In genomic region chr2:161983896-161984295, GRCh38 we compare ENCODE assay signal across 19 cellular contexts.
DNase-seq lines count a peak whose midpoint lies in the region; ATAC-seq, FAIRE-seq and TF ChIP-seq lines count a peak whose summit lies in the region.
"Had no signal": no experiment of that assay in that cellular context is flagged by ENCODE, and none has a peak within 500 bp of the region (broad histone marks: within the 10 kb centered on the region; RNA-seq: fewer than 3 reads in every experiment).

No MANE protein-coding gene starts in this region.

- intact Hi-C loops in head of caudate nucleus (cut with DNase I), result no loop called here

- no peaks in the 10 kb centered on the region for H3K4me1 ChIP-seq in keratinocyte (ENCODE audit: control insufficient read depth, extremely low read depth, insufficient read depth, low read length)
- H3K4me1 ChIP-seq: colonic mucosa had no signal

- H3K9ac ChIP-seq in keratinocyte (ENCODE audit: control insufficient read depth, extremely low read depth, insufficient read depth, low read length), result no peak overlapping the region

- peak; percentile 73 for FAIRE-seq in H54 (lab: Jason Lieb, UNC)
- peak; percentile 68 for FAIRE-seq in RCC 7860 (lab: Jason Lieb, UNC)
- FAIRE-seq in keratinocyte (lab: Jason Lieb, UNC), result peak; percentile 29

- no peak overlapping the region for H2AFZ ChIP-seq in keratinocyte (ENCODE audit: control insufficient read depth, low read length)

- TF ChIP-seq CTCF in cardiac fibroblast (IDR thresholded peaks at IDR 0.05; ENCODE audit: low read depth, low read length), result no peak
- no peak for TF ChIP-seq CTCF in keratinocyte (optimal IDR thresholded peaks at IDR 0.05 in 1 of 3, IDR thresholded peaks at IDR 0.05 in 1 of 3, conservative IDR thresholded peaks at IDR 0.05 in 1 of 3; ENCODE audit: extremely low read depth in 1 of 3, insufficient read depth in 2 of 3, low read length in 3 of 3)

- DNase-seq in H54 (ENCODE audit: insufficient read length, low spot score) (no peak), RCC 7860 (ENCODE audit: low spot score) (peak; percentile 18), cardiac fibroblast (ENCODE audit: low read depth in 2 of 2) (peak; percentile 8 to 65), keratinocyte (ENCODE audit: low read depth, low spot score) (peak; percentile 13), NCI-H748 treated with DMSO at 0.1 percent for 48 hours (lab: John Stamatoyannopoulos, UW) (no peak), NOMO-1 (lab: John Stamatoyannopoulos, UW; ENCODE audit: unreplicated experiment in 2 of 2) (no peak), head of caudate nucleus (no peak)
- DNase-seq: activated naive CD4-positive, alpha-beta T cell treated with anti-CD3 and anti-CD28 coated beads, Interleukin-2, amount 50 U/mL, for 16 hours; activated T-cell treated with anti-CD3 and anti-CD28 coated beads, Interleukin-2, amount 50 U/mL, for 72 hours; CD4-positive, alpha-beta T cell; colonic mucosa; KG1; left ventricle myocardium superior; NCI-H1092 treated with DMSO at 0.1 percent for 48 hours; NCI-H2107; NCI-H524 treated with DMSO at 0.1 percent for 48 hours; stimulated activated CD4-positive, alpha-beta T cell treated with anti-CD3 and anti-CD28 coated beads, Interleukin-12 subunit alpha, Interleukin-12 subunit beta, amount 100 ng/mL, for 4 hours; T-helper 2 cell had no signal

- H3K27ac ChIP-seq in keratinocyte (ENCODE audit: control insufficient read depth, insufficient read depth, low read length), result no peak overlapping the region

- no peaks in the 10 kb centered on the region for H3K9me3 ChIP-seq in keratinocyte (ENCODE audit: control insufficient read depth, low read depth, low read length)
- H3K9me3 ChIP-seq: colonic mucosa had no signal

- no peaks in the 10 kb centered on the region for H3K27me3 ChIP-seq in keratinocyte (ENCODE audit: control insufficient read depth, extremely low read depth, insufficient read depth, low read length)
- H3K27me3 ChIP-seq: colonic mucosa had no signal

- no peaks in the 10 kb centered on the region for H3K79me2 ChIP-seq in keratinocyte (ENCODE audit: control insufficient read depth, insufficient read depth, low read length)

- dilution Hi-C loops in keratinocyte (cut with MboI; ENCODE audit: extremely low pct_ligation_motif_present, low sequenced_read_pairs), result no loop called here

- ATAC-seq in GM21360 (IDR thresholded peaks at IDR 0.05; ENCODE audit: unreplicated experiment), result no peak
- ATAC-seq: left ventricle myocardium superior had no signal

- H4K20me1 ChIP-seq in keratinocyte (ENCODE audit: control insufficient read depth, extremely low read depth, insufficient read depth, low read length), result no peaks in the 10 kb centered on the region

- H3K36me3 ChIP-seq in keratinocyte (ENCODE audit: control insufficient read depth in 2 of 2, extremely low read depth in 1 of 2, insufficient read depth in 2 of 2, low read length in 2 of 2), result no peaks in the 10 kb centered on the region
- H3K36me3 ChIP-seq: colonic mucosa had no signal

- H3K4me3 ChIP-seq in cardiac fibroblast (replicated peaks in 1 of 2; ENCODE audit: low read depth in 2 of 2, low read length in 2 of 2), result no peak overlapping the region
- H3K4me3 ChIP-seq in keratinocyte (ENCODE audit: control insufficient read depth in 2 of 3, extremely low read depth in 1 of 3, insufficient read depth in 2 of 3, low read depth in 1 of 3, low read length in 3 of 3), result no peak overlapping the region
- H3K4me3 ChIP-seq: colonic mucosa had no signal

- TF ChIP-seq POLR2A in H54 (IDR thresholded peaks at IDR 0.05; ENCODE audit: low read depth, low read length), result no peak

- no peaks in the 10 kb centered on the region for H3K9me1 ChIP-seq in keratinocyte (ENCODE audit: control insufficient read depth, extremely low read depth, insufficient read depth, low read length)

- H3K4me2 ChIP-seq in keratinocyte (ENCODE audit: control insufficient read depth, extremely low read depth, insufficient read depth, low read depth, low read length), result no peak overlapping the region

Comparison
In these comparisons a context has a peak if more than half of its experiments do, and no peak if none do; other contexts are left out.
1. DNase-seq: peak in RCC 7860 (single experiment), cardiac fibroblast (2 of 2) and keratinocyte (single experiment); none in H54 (single experiment), NCI-H748 treated with DMSO at 0.1 percent for 48 hours (single experiment), NOMO-1 (0 of 2) and head of caudate nucleus (0 of 42).